Comparison of ENCODE assay signal across 26 cellular contexts in the genomic region with DNA sequence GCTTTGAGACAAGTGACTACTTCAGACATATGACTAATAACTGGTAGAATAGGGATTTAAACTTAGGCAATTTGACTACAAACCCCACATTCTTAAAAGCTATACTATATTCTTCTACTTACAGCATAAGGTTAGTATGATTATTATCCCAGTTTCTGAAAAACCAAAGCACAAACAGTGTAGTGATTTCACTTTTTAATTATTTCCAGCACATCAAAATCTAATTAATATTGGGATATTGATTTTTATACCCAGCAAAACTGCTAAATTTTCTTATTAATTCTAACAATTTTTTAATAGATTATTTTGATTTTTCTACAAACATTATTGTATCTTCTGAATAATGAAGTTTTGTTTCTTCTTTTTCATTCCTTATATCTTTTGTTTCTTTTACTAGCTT. TPM values are rescaled to one million over a fixed set of nuclear protein-coding genes. Genes with fewer than 3 reads are reported as not detected.
DNase-seq lines count a peak whose midpoint lies in the region; ATAC-seq, FAIRE-seq and TF ChIP-seq lines count a peak whose summit lies in the region.
"Had no signal": no experiment of that assay in that cellular context is flagged by ENCODE, and none has a peak within 500 bp of the region (broad histone marks: within the 10 kb centered on the region; RNA-seq: fewer than 3 reads in every experiment).

No MANE protein-coding gene starts in this region.

- peak; percentile 54 for FAIRE-seq in A204.1 (lab: Jason Lieb, UNC)
- FAIRE-seq in RCC 7860 (lab: Jason Lieb, UNC), result peak; percentile 27
- FAIRE-seq in K562 (lab: Jason Lieb, UNC), result no peak
- peak; percentile 19 for FAIRE-seq in frontal cortex (lab: Jason Lieb, UNC)
- FAIRE-seq: A549, GM12878, GM12892, GM18507 had no signal

- no peaks in the 10 kb centered on the region for H3K4me1 ChIP-seq in K562 (replicated peaks in 1 of 2; ENCODE audit: control insufficient read depth in 2 of 2, insufficient read depth in 2 of 2, low read length in 2 of 2)
- H3K4me1 ChIP-seq: A549; BLaER1 treated with 17β-estradiol and CSF1 and Interleukin-3, amounts not matched to agents 10 nM and 100 nM; Caco-2 had no signal

- no peak for TF ChIP-seq RAD21 in K562 (CRISPR knock-in tag; conservative IDR thresholded peaks at IDR 0.05 in 1 of 2, IDR thresholded peaks at IDR 0.05 in 1 of 2)

- H3K9me1 ChIP-seq in K562 (ENCODE audit: control insufficient read depth, insufficient read depth, low read length), result no peaks in the 10 kb centered on the region

- ATAC-seq in K562, result no peak
- ATAC-seq in sciatic nerve, result no peak
- no peak for ATAC-seq in HG03039 (IDR thresholded peaks at IDR 0.05; ENCODE audit: unreplicated experiment)
- ATAC-seq: A549; CD8-positive, alpha-beta T cell; GM12878 had no signal

- no peak overlapping the region for H3K9ac ChIP-seq in K562 (ENCODE audit: insufficient read depth in 1 of 2, low read depth in 2 of 2, low read length in 2 of 2)
- H3K9ac ChIP-seq: BLaER1 treated with 17β-estradiol and CSF1 and Interleukin-3, amounts not matched to agents 10 nM and 100 nM had no signal

- no peak for TF ChIP-seq POLR2A in K562 (conservative IDR thresholded peaks at IDR 0.05)

- H3K79me2 ChIP-seq in K562 (ENCODE audit: control insufficient read depth, insufficient read depth, low read length), result no peaks in the 10 kb centered on the region

- no peak overlapping the region for H3K27ac ChIP-seq in K562 (ENCODE audit: extremely low read depth, low read depth, low read length)
- H3K27ac ChIP-seq: A549; BLaER1 treated with 17β-estradiol and CSF1 and Interleukin-3, amounts not matched to agents 10 nM and 100 nM; C4-2B had no signal

- no TSS peak for BruUV-seq in K562 (replicated peaks; lab: Mats Ljungman, UMichigan)

- intact Hi-C loops in K562 (cut with micrococcal nuclease) (no loop called here), sciatic nerve (cut with DNase I) (no loop called here)

- H3K9me3 ChIP-seq in K562 (replicated peaks; ENCODE audit: control insufficient read depth, insufficient read depth, low read depth, low read length), result peaks cover 3% of the 10 kb centered on the region; the same call in 1 of the 2 replicates

- no peak for TF ChIP-seq EP300 in K562 (IDR thresholded peaks at IDR 0.05; ENCODE audit: low read length)

- in situ Hi-C loops in K562 (cut with MboI), result no loop called here

- H3K4me3 ChIP-seq in K562, result no peak overlapping the region
- H3K4me3 ChIP-seq: A549; BLaER1 treated with 17β-estradiol and CSF1 and Interleukin-3, amounts not matched to agents 10 nM and 100 nM; GM12878 had no signal

- H4K20me1 ChIP-seq in K562 (replicated peaks; ENCODE audit: control insufficient read depth, insufficient read depth, low read length), result no peaks in the 10 kb centered on the region
- H4K20me1 ChIP-seq: BLaER1 treated with 17β-estradiol and CSF1 and Interleukin-3, amounts not matched to agents 10 nM and 100 nM had no signal

- DNase-seq in RCC 7860 (ENCODE audit: low spot score) (no peak), K562 (ENCODE audit: extremely low read depth in 1 of 4, low spot score in 3 of 4) (no peak), frontal cortex (ENCODE audit: low spot score in 2 of 2) (no peak), sciatic nerve (ENCODE audit: low spot score) (no peak)
- no peak for DNase-seq in stimulated activated CD4-positive, alpha-beta T cell treated with anti-CD3 and anti-CD28 coated beads, Interleukin-4, amount 100 ng/mL, for 1 hour
- no peak for DNase-seq in activated CD8-positive, alpha-beta memory T cell treated with anti-CD3 and anti-CD28 coated beads, Interleukin-2, amount 50 U/mL, for 4 hours
- DNase-seq: 8988T; AML-193; Caco-2; CD4-positive, alpha-beta T cell; CD8-positive, alpha-beta T cell; DMS 273 treated with DMSO at 0.1 percent for 48 hours; DMS153; DMS53; DMS79; DND-41; EL; GDM1 had no signal

- no peak overlapping the region for H3K4me2 ChIP-seq in K562 (ENCODE audit: insufficient read depth, low read length)
- H3K4me2 ChIP-seq: A549; BLaER1 treated with 17β-estradiol and CSF1 and Interleukin-3, amounts not matched to agents 10 nM and 100 nM had no signal

- no peak for TF ChIP-seq CTCF in K562 (IDR thresholded peaks at IDR 0.05 in 2 of 3, conservative IDR thresholded peaks at IDR 0.05 in 1 of 3; ENCODE audit: insufficient read depth in 2 of 3, low read depth in 1 of 3, low read length in 3 of 3)

- H2AFZ ChIP-seq in K562 (ENCODE audit: low read depth, low read length), result no peak overlapping the region

- POLR2A ChIA-PET in K562 (lab: Yijun Ruan, JAX), result no interaction called here

- CTCF ChIA-PET in K562 (lab: Yijun Ruan, JAX; ENCODE audit: low intra/inter-chr PET ratio), result no interaction called here

- H3K27me3 ChIP-seq in K562 (ENCODE audit: control insufficient read depth in 2 of 2, insufficient read depth in 2 of 2, low read length in 2 of 2), result no peaks in the 10 kb centered on the region
- H3K27me3 ChIP-seq: BLaER1 treated with 17β-estradiol and CSF1 and Interleukin-3, amounts not matched to agents 10 nM and 100 nM had no signal

- 0 out of 3 replicates have a peak, but pooled peaks cover 3% of the 10 kb centered on the region for H3K36me3 ChIP-seq in K562 (ENCODE audit: control insufficient read depth, insufficient read depth, low read length)
- H3K36me3 ChIP-seq: BLaER1 treated with 17β-estradiol and CSF1 and Interleukin-3, amounts not matched to agents 10 nM and 100 nM had no signal

TF ChIP-seq in K562, 482 proteins besides CTCF, POLR2A, EP300 and RAD21:
- TF ChIP-seq ZFP1 (CRISPR knock-in tag; IDR thresholded peaks at IDR 0.05) (peak; percentile 91), TRIM28 (IDR thresholded peaks at IDR 0.05) (0 out of 2 replicates have a peak, but pooled peaks have one; percentile 21), TAF1 (IDR thresholded peaks at IDR 0.05; ENCODE audit: control insufficient read depth, extremely low read depth, insufficient read depth, low read length, severe bottlenecking) (no peak), HDAC2 (IDR thresholded peaks at IDR 0.05) (no peak)
TF ChIP-seq in K562: peak in this region for 2.

RNA-seq across cellular contexts. Expression of gene EHHADH, which starts 16.9 kb away (rescaled TPM):
- total RNA-seq in K562 (2011; cell fraction: chromatin; rRNA removed; ENCODE audit: low replicate concordance), result 6.6 and 16.1 TPM in 2 replicates
- 3.9 and 4.3 TPM in 2 replicates for total RNA-seq in K562 (2011; cell fraction: nucleolus; rRNA removed)
- total RNA-seq in K562 (2011; cell fraction: nucleoplasm; rRNA removed), result 5.9 and 9.0 TPM in 2 replicates
- total RNA-seq in K562 (2014; rRNA removed) (3.8 and 5.4 TPM in 2 replicates), K562 (2014; rRNA removed; fragmentation: Illumina TruSeq; extraction: Trizol) (4.4 and 4.7 TPM in 2 replicates), K562 (2015; rRNA removed; fragmentation: Illumina TruSeq; extraction: Trizol) (2.9 and 3.6 TPM in 2 replicates), K562 (2021) (5.5 and 6.1 TPM in 2 replicates), frontal cortex (1.2 TPM), sciatic nerve (6.2 TPM)
- polyA plus RNA-seq in K562 (2011; rRNA removed) (5.9 and 6.4 TPM in 2 replicates), K562 (2014; fragmentation: Illumina TruSeq; extraction: Trizol) (4.3 and 4.8 TPM in 2 replicates), K562 (2014; fragmentation: Nextera tagmentation; extraction: Ambion mirVana) (1 to 10 TPM; 4.1 to 5.5 TPM), K562 (2014; rRNA removed) (4.9 and 6.1 TPM in 2 replicates)
- 1.8 and 4.2 TPM in 2 replicates for polyA plus RNA-seq in K562 (2011; cell fraction: cytosol; rRNA removed)
- 3.4 and 3.6 TPM in 2 replicates for polyA plus RNA-seq in K562 (2011; cell fraction: nucleus; rRNA removed)
- 4.7 and 5.2 TPM in 2 replicates for polyA plus RNA-seq in K562 (2012)
- 9.9 and 18.0 TPM in 2 replicates for polyA minus RNA-seq in K562 (2011; rRNA and poly(A)+ RNA removed)
- polyA minus RNA-seq in K562 (2011; cell fraction: cytosol; rRNA and poly(A)+ RNA removed), result 5.8 and 7.4 TPM in 2 replicates
- polyA minus RNA-seq in K562 (2011; cell fraction: nucleus; rRNA and poly(A)+ RNA removed), result 8.2 and 12.9 TPM in 2 replicates
